ENCODE assay signal across 8 cellular contexts in genomic region chr3:69080233-69080644, GRCh38. TPM values are rescaled to one million over a fixed set of nuclear protein-coding genes. Genes with fewer than 3 reads are reported as not detected.
DNase-seq lines count a peak whose midpoint lies in the region; ATAC-seq and TF ChIP-seq lines count a peak whose summit lies in the region.

TSS of gene UBA3 (minus strand) at chr3:69080365. CDS start at chr3:69080353, 12 bp downstream.

- H3K36me3 ChIP-seq in body of pancreas (replicated peaks in 1 of 2; ENCODE audit: insufficient read depth in 1 of 2, low read depth in 2 of 2) (no peaks in the 10 kb centered on the region), gastrocnemius medialis (peaks cover 0 to 11% of the 10 kb centered on the region in 2 donors)

- H3K4me1 ChIP-seq in body of pancreas (peaks cover 45% of the 10 kb centered on the region), gastrocnemius medialis (peaks cover 58 to 61% of the 10 kb centered on the region in 2 donors)

- 0 to 1% methylated on average over 14 to 33 of the region's 33 CpGs for WGBS in body of pancreas, 2 donors

- H3K27me3 ChIP-seq in body of pancreas: no peaks in the 10 kb centered on the region
- H3K27me3 ChIP-seq in gastrocnemius medialis: no peaks in the 10 kb centered on the region

- H3K9me3 ChIP-seq in body of pancreas (no peaks in the 10 kb centered on the region), gastrocnemius medialis (no peaks in the 10 kb centered on the region)

- ATAC-seq in GM18508 (IDR thresholded peaks at IDR 0.05; ENCODE audit: insufficient read depth, unreplicated experiment): peak; percentile 23
- ATAC-seq in HG02973 (IDR thresholded peaks at IDR 0.05; ENCODE audit: unreplicated experiment): peak; percentile 44
- peak; percentile 85 for ATAC-seq in body of pancreas
- ATAC-seq in gastrocnemius medialis: peak; percentile 45 to 52
- no peak for ATAC-seq in GM18858 (IDR thresholded peaks at IDR 0.05; ENCODE audit: unreplicated experiment)

- H3K4me3 ChIP-seq in body of pancreas (peak within 1 kb of the TSS; percentile 77 to 94), iPS-11a (ENCODE audit: low read depth, low read length) (peak within 1 kb of the TSS; percentile 77), gastrocnemius medialis (peak within 1 kb of the TSS; percentile 78 to 89 (median 82))

- TF ChIP-seq POLR2A in body of pancreas (IDR thresholded peaks at IDR 0.05) (peak; percentile 18 to 64 (median 58)), gastrocnemius medialis (IDR thresholded peaks at IDR 0.05) (peak in 1 of 2 donors; percentile 25)

- DNase-seq in NCI-H2107 treated with DMSO at 0.1 percent for 48 hours (lab: John Stamatoyannopoulos, UW; ENCODE audit: unreplicated experiment) (peak; percentile 50), UCSD-AML1 (lab: John Stamatoyannopoulos, UW; ENCODE audit: unreplicated experiment) (peak; percentile 89), body of pancreas (peak; percentile 90 to 93 (median 92)), gastrocnemius medialis (peak; percentile 86 to 90)

- in situ Hi-C loops in gastrocnemius medialis (cut with MboI; ENCODE audit: low sequenced_read_pairs in 4 of 4): no loop called here

- intact Hi-C loops in body of pancreas (cut with DNase I): no loop called here
- intact Hi-C loops in gastrocnemius medialis (cut with DNase I; ENCODE audit: low total_unique reads): loop anchor here (1.0 kb wide), 1 partner anchor 28 kb away; the partner anchor contains the start of gene TMF1

- H3K27ac ChIP-seq in body of pancreas (peak within 1 kb of the TSS; percentile 35 to 79 (median 68)), gastrocnemius medialis (peak within 1 kb of the TSS; percentile 95 to 99 (median 97))

- TF ChIP-seq CTCF in body of pancreas (IDR thresholded peaks at IDR 0.05) (no peak), gastrocnemius medialis (IDR thresholded peaks at IDR 0.05 in 4 of 5, conservative IDR thresholded peaks at IDR 0.05 in 1 of 5) (no peak)

RNA-seq across cellular contexts. Expression of gene UBA3, which starts in this region (rescaled TPM):
- total RNA-seq in body of pancreas (10 to 100 TPM; 23.3 to 47.5 TPM), gastrocnemius medialis (10 to 100 TPM; 29.3 to 42.2 (median 36.0) TPM)
